16 cellular contexts compared by ENCODE assay signal in the genomic region with DNA sequence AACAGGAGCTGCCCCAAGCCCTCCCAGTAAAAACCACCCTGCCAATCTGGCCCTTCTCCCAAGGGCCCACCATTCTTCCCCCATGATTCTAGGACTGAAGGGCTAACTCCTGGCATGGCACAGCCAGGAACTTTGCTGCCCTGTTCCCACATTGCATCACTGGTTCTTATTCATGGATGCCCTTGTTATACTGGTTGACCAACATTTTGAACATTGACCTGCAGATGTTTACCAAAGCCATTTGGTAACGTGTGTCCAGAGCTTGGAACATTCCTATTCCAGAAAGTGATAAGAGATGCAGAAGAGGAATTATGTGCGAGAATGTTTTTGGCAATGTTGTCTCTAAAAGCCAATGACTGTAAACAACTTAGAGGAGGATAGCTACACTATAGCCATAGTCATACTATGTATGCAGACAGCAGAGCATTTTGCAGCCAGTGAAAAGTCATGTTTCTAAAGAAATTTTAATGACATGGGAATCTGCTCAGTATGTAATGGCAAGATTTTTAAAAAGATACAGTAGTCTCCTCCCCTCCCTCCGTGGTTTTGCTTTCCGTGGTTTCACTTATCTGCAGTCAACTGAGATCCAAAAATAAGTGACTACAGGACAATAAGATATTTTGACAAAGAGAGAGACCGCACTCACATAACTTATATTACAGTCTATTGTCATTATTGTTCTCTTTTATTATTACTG.
A peak's percentile ranks its signal among the peaks of the same experiment; 100 is the strongest.
DNase-seq lines count a peak whose midpoint lies in the region; ATAC-seq and TF ChIP-seq lines count a peak whose summit lies in the region.
"Had no signal": no experiment of that assay in that cellular context is flagged by ENCODE, and none has a peak within 500 bp of the region (broad histone marks: within the 10 kb centered on the region; RNA-seq: fewer than 3 reads in every experiment).

No MANE protein-coding gene starts in this region.

- H3K4me3 ChIP-seq in NB4 (ENCODE audit: low read depth, low read length): no peak overlapping the region
- H3K4me3 ChIP-seq: colonic mucosa, HAP-1, stomach had no signal

- no peak for TF ChIP-seq POLR2A in NB4 (IDR thresholded peaks at IDR 0.05; ENCODE audit: extremely low read depth, insufficient read length)

- DNase-seq in EH (ENCODE audit: low read depth): peak; percentile 52
- peak; percentile 28 for DNase-seq in NB4 (ENCODE audit: low read depth)
- DNase-seq in renal cortical epithelial cell (ENCODE audit: low read depth): peak; percentile 38
- no peak for DNase-seq in activated effector memory CD4-positive, alpha-beta T cell treated with anti-CD3 and anti-CD28 coated beads, Interleukin-2, amount 50 U/mL, for 16 hours
- DNase-seq: activated gamma-delta T cell treated with Interleukin-2 at 50 U/mL for 16 hours, AML-193, colonic mucosa, mammary epithelial cell, NCI-H2029 treated with DMSO at 0.1 percent for 48 hours, NCI-H526, nephron progenitor cell, stomach had no signal

- ATAC-seq in esophagus mucosa (peak; percentile 52), GM18870 (IDR thresholded peaks at IDR 0.05; ENCODE audit: unreplicated experiment) (no peak), HG03439 (IDR thresholded peaks at IDR 0.05; ENCODE audit: unreplicated experiment) (no peak)

- no peak for TF ChIP-seq CTCF in NB4 (IDR thresholded peaks at IDR 0.05; ENCODE audit: low read depth, low read length)
